1 cellular context compared by ENCODE assay signal in genomic region chr1:31768939-31769704, GRCh38.
A peak's percentile ranks its signal among the peaks of the same experiment; 100 is the strongest.
TF ChIP-seq lines count a peak whose summit lies in the region.

No MANE protein-coding gene starts in this region.

TF ChIP-seq in GM12878, 131 proteins besides CTCF, POLR2A, EP300 and RAD21 (continued from another document):
- TF ChIP-seq, protein P1, sequence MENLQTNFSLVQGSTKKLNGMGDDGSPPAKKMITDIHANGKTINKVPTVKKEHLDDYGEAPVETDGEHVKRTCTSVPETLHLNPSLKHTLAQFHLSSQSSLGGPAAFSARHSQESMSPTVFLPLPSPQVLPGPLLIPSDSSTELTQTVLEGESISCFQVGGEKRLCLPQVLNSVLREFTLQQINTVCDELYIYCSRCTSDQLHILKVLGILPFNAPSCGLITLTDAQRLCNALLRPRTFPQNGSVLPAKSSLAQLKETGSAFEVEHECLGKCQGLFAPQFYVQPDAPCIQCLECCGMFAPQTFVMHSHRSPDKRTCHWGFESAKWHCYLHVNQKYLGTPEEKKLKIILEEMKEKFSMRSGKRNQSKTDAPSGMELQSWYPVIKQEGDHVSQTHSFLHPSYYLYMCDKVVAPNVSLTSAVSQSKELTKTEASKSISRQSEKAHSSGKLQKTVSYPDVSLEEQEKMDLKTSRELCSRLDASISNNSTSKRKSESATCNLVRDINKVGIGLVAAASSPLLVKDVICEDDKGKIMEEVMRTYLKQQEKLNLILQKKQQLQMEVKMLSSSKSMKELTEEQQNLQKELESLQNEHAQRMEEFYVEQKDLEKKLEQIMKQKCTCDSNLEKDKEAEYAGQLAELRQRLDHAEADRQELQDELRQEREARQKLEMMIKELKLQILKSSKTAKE (IDR thresholded peaks at IDR 0.05; ENCODE audit: low read depth, poor library complexity, severe bottlenecking) = no peak
- TF ChIP-seq ATF7 (IDR thresholded peaks at IDR 0.05; ENCODE audit: low read depth) = 0 out of 2 replicates have a peak, but pooled peaks have one; percentile 20
- TF ChIP-seq SPI1 (IDR thresholded peaks at IDR 0.05; ENCODE audit: borderline replicate concordance, insufficient read depth, low read depth, low read length) = peak; percentile 97
TF ChIP-seq in GM12878: peak in this region for 3.
